ENCODE assay signal across 9 cellular contexts in the genomic region with DNA sequence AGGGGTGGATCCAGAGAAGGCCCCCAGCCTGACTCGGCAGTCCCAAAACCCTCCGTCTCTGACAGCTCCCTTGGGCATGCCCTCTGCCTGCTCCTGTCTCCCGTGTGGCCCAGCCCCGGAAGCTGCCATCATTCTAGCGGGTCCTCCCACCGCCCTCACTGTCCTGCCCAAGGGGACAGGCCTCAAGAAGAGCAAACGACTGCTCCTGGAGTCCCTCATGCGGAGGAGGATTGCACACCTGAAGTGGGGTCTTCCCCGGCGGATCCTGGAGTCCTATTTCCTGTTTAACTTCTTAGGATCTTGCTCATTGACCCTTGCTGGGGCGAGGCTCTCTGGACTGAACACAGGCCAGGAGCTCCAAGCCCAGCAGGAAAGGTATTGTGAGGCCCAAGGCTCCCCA. TPM values are rescaled to one million over a fixed set of nuclear protein-coding genes. Genes with fewer than 3 reads are reported as not detected.
A peak's percentile ranks its signal among the peaks of the same experiment; 100 is the strongest.
DNase-seq lines count a peak whose midpoint lies in the region; ATAC-seq and TF ChIP-seq lines count a peak whose summit lies in the region.
"Had no signal": no experiment of that assay in that cellular context is flagged by ENCODE, and none has a peak within 500 bp of the region (broad histone marks: within the 10 kb centered on the region; RNA-seq: fewer than 3 reads in every experiment).

No MANE protein-coding gene starts in this region.

- in situ Hi-C loops in brain microvascular endothelial cell (cut with HindIII; ENCODE audit: low pct_ligation_motif_present, low sequenced_read_pairs) = no loop called here

- H3K36me3 ChIP-seq in A673 (ENCODE audit: insufficient read depth, low read length, poor library complexity, severe bottlenecking) (peaks cover 3% of the 10 kb centered on the region), muscle layer of colon (ENCODE audit: insufficient read depth, low read length) (peaks cover 6% of the 10 kb centered on the region), brain microvascular endothelial cell (replicated peaks) (no peaks in the 10 kb centered on the region)

- H3K9ac ChIP-seq in muscle layer of colon (ENCODE audit: low read length) = no peak overlapping the region

- DNase-seq in A673 (ENCODE audit: low spot score) (no peak), brain microvascular endothelial cell (no peak), cortex of kidney (lab: John Stamatoyannopoulos, UW) (no peak), NCI-H2029 (lab: John Stamatoyannopoulos, UW) (no peak)
- DNase-seq in activated naive CD8-positive, alpha-beta T cell treated with anti-CD3 and anti-CD28 coated beads, Interleukin-2, amount 10 ng/mL, durations not matched to agents 7 days and 5 days = no peak

- ATAC-seq in HG02763 (IDR thresholded peaks at IDR 0.05; ENCODE audit: unreplicated experiment) = peak; percentile 23
- ATAC-seq in activated naive CD8-positive, alpha-beta T cell treated with anti-CD3 and anti-CD28 coated beads, Interleukin-2, amount 10 ng/mL, durations not matched to agents 7 days and 5 days (ENCODE audit: low read depth) = no peak
- no peak for ATAC-seq in GM21723 (IDR thresholded peaks at IDR 0.05; ENCODE audit: unreplicated experiment)

- peaks cover 4% of the 10 kb centered on the region for H3K36me3 Mint-ChIP-seq in activated naive CD8-positive, alpha-beta T cell treated with anti-CD3 and anti-CD28 coated beads, Interleukin-2, amount 10 ng/mL, durations not matched to agents 7 days and 5 days

- H3K4me3 ChIP-seq in A673 (ENCODE audit: low read depth, low read length, poor library complexity, severe bottlenecking) (no peak overlapping the region), muscle layer of colon (ENCODE audit: low read depth in 1 of 2, low read length in 2 of 2) (peak overlapping the region in 1 of 2 donors; percentile 50), brain microvascular endothelial cell (ENCODE audit: low read depth, low read length) (no peak overlapping the region)

- intact Hi-C loops in A673 (cut with micrococcal nuclease; ENCODE audit: unreplicated experiment) = loop anchor here (2.0 kb wide), 1 partner anchor 244 kb away; no protein-coding TSS in a partner anchor

- peaks cover 1% of the 10 kb centered on the region for H3K9me3 Mint-ChIP-seq in activated naive CD8-positive, alpha-beta T cell treated with anti-CD3 and anti-CD28 coated beads, Interleukin-2, amount 10 ng/mL, durations not matched to agents 7 days and 5 days

- H3K27ac Mint-ChIP-seq in activated naive CD8-positive, alpha-beta T cell treated with anti-CD3 and anti-CD28 coated beads, Interleukin-2, amount 10 ng/mL, durations not matched to agents 7 days and 5 days = peak overlapping the region; percentile 77

- H3K9me3 ChIP-seq in A673 (ENCODE audit: low read depth, low read length, poor library complexity, severe bottlenecking) (no peaks in the 10 kb centered on the region), muscle layer of colon (ENCODE audit: low read length) (no peaks in the 10 kb centered on the region)
- H3K9me3 ChIP-seq: gastrocnemius medialis had no signal

- H3K4me3 Mint-ChIP-seq in activated naive CD8-positive, alpha-beta T cell treated with anti-CD3 and anti-CD28 coated beads, Interleukin-2, amount 10 ng/mL, durations not matched to agents 7 days and 5 days = no peak overlapping the region

- POLR2A ChIA-PET in A673 (lab: Charles Lee; ENCODE audit: low non-redundant PET) = interaction anchor here (0.5 to 1.0 kb wide), 2 partner anchors 42 to 244 kb away, joined by 3 to 7 read pairs; no protein-coding TSS in a partner anchor
- POLR2A ChIA-PET in activated naive CD8-positive, alpha-beta T cell treated with anti-CD3 and anti-CD28 coated beads, Interleukin-2, amount 10 ng/mL, durations not matched to agents 7 days and 5 days (lab: Charles Lee) = interaction anchor here (1.0 to 3.4 kb wide), 6 partner anchors 8 to 250 kb away, joined by 4 to 20 read pairs (median 8); partner anchors contain the start of genes CCDC134, CENPM and SNU13

- H3K27me3 ChIP-seq in A673 (replicated peaks; ENCODE audit: insufficient read depth, low read depth, low read length, poor library complexity) = no peaks in the 10 kb centered on the region
- no peaks in the 10 kb centered on the region for H3K27me3 ChIP-seq in muscle layer of colon (ENCODE audit: control insufficient read depth in 1 of 2, insufficient read depth in 2 of 2, low read length in 2 of 2)
- no peaks in the 10 kb centered on the region for H3K27me3 ChIP-seq in brain microvascular endothelial cell (replicated peaks)
- H3K27me3 ChIP-seq: gastrocnemius medialis had no signal

- no TSS peak for BruUV-seq in A673 (replicated peaks; lab: Mats Ljungman, UMichigan)

- CTCF ChIA-PET in A673 (lab: Charles Lee) = interaction anchor here (0.7 to 2.2 kb wide), 19 partner anchors 8 to 747 kb away, joined by 3 to 32 read pairs (median 6); partner anchors contain the start of genes CCDC134, CENPM, SNU13 and TNFRSF13C

- TF ChIP-seq CTCF in A673 (conservative IDR thresholded peaks at IDR 0.05; ENCODE audit: low read depth, low read length) (no peak), brain microvascular endothelial cell (IDR thresholded peaks at IDR 0.05; ENCODE audit: low read depth, low read length, missing control alignments) (no peak)

- peaks cover 3% of the 10 kb centered on the region for H3K27me3 Mint-ChIP-seq in activated naive CD8-positive, alpha-beta T cell treated with anti-CD3 and anti-CD28 coated beads, Interleukin-2, amount 10 ng/mL, durations not matched to agents 7 days and 5 days

- H3K4me1 Mint-ChIP-seq in activated naive CD8-positive, alpha-beta T cell treated with anti-CD3 and anti-CD28 coated beads, Interleukin-2, amount 10 ng/mL, durations not matched to agents 7 days and 5 days = peaks cover 11% of the 10 kb centered on the region

- H3K4me1 ChIP-seq in A673 (ENCODE audit: insufficient read depth, low read length, poor library complexity, severe bottlenecking) (peaks cover 12% of the 10 kb centered on the region), muscle layer of colon (ENCODE audit: insufficient read depth, low read length) (peaks cover 4% of the 10 kb centered on the region)

- H3K27ac ChIP-seq in A673 (ENCODE audit: low read depth, low read length, poor library complexity, severe bottlenecking) = peak overlapping the region; percentile 41
- H3K27ac ChIP-seq in muscle layer of colon (ENCODE audit: low read depth, low read length) = peak overlapping the region; percentile 66
- H3K27ac ChIP-seq in brain microvascular endothelial cell = no peak overlapping the region

RNA-seq across cellular contexts. Expression of gene MEI1, which starts 2.6 kb away (rescaled TPM):
- total RNA-seq in A673 (2021) = 0.09 and 0.24 TPM in 2 replicates
- total RNA-seq in activated naive CD8-positive, alpha-beta T cell treated with anti-CD3 and anti-CD28 coated beads, Interleukin-2, amount 10 ng/mL, durations not matched to agents 7 days and 5 days = 10 to 100 TPM; 52.1 to 52.5 TPM

RNA-seq across cellular contexts. Expression of gene SNU13, which starts 8.0 kb away (rescaled TPM):
- 216 and 223 TPM in 2 replicates for total RNA-seq in A673 (2021)
- total RNA-seq in activated naive CD8-positive, alpha-beta T cell treated with anti-CD3 and anti-CD28 coated beads, Interleukin-2, amount 10 ng/mL, durations not matched to agents 7 days and 5 days = 100 to 1,000 TPM; 150 to 153 TPM

Comparison
In these comparisons a context has a peak if more than half of its experiments do, and no peak if none do; other contexts are left out.
1. RNA of gene MEI1, which starts 2.6 kb away (total RNA-seq): 52.1 to 52.5 TPM in activated naive CD8-positive, alpha-beta T cell treated with anti-CD3 and anti-CD28 coated beads, Interleukin-2, amount 10 ng/mL, durations not matched to agents 7 days and 5 days; 0.09 to 0.24 TPM in A673; every median in the first group is over 10 times any median in the second.